Comparison of ENCODE assay signal across 8 cellular contexts in the genomic region with DNA sequence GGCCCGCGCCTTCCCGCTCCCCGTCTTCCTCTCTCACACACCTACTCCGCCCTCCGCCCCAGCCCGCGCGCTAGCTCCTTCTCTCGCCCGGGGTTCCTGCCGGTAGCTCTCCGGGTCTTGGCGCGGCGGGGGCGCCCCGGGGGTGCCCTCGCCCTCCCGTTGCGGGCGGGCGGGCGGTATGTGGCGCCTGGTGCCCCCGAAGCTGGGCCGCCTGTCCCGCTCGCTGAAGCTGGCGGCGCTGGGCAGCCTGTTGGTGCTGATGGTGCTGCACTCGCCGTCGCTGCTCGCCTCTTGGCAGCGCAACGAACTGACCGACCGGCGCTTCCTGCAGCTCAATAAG. TPM values are rescaled to one million over a fixed set of nuclear protein-coding genes. Genes with fewer than 3 reads are reported as not detected.
DNase-seq lines count a peak whose midpoint lies in the region; ATAC-seq, FAIRE-seq and TF ChIP-seq lines count a peak whose summit lies in the region.

No MANE protein-coding gene starts in this region.

- H3K9me3 ChIP-seq in ES-I3 (ENCODE audit: control insufficient read depth, insufficient read depth, low read length) = no peaks in the 10 kb centered on the region
- no peaks in the 10 kb centered on the region for H3K9me3 ChIP-seq in RWPE2 (ENCODE audit: severe bottlenecking)
- no peaks in the 10 kb centered on the region for H3K9me3 ChIP-seq in esophagus (ENCODE audit: control insufficient read depth in 2 of 2, insufficient read depth in 1 of 2, low read depth in 1 of 2, low read length in 1 of 2)
- H3K9me3 ChIP-seq in neuron (ENCODE audit: low read length) = no peaks in the 10 kb centered on the region

- H3K27me3 ChIP-seq in RWPE2 (ENCODE audit: insufficient read depth, poor library complexity, severe bottlenecking) (no peaks in the 10 kb centered on the region), esophagus (ENCODE audit: control insufficient read depth in 1 of 2, insufficient read depth in 2 of 2, low read length in 2 of 2) (no peaks in the 10 kb centered on the region), neuron (ENCODE audit: insufficient read depth, low read length) (no peaks in the 10 kb centered on the region)

- peak overlapping the region; percentile 89 for H3K27ac ChIP-seq in RWPE2 (ENCODE audit: poor library complexity, severe bottlenecking)
- H3K27ac ChIP-seq in esophagus (ENCODE audit: low read depth in 2 of 2, low read length in 1 of 2) = peak overlapping the region; percentile 99 to 100

- H3K4me3 ChIP-seq in RWPE2 (ENCODE audit: severe bottlenecking) (peak overlapping the region; percentile 65), esophagus (ENCODE audit: low read depth in 1 of 2, low read length in 2 of 2) (peak overlapping the region; percentile 93 to 99), neuron (ENCODE audit: low read length) (peak overlapping the region; percentile 94)

- peak overlapping the region; percentile 31 for H2AFZ ChIP-seq in neuron (ENCODE audit: low read depth, low read length)

- peaks cover 6% of the 10 kb centered on the region; the same call in 1 of the 2 replicates for H3K4me1 ChIP-seq in ES-I3 (ENCODE audit: insufficient read depth, low read length)
- H3K4me1 ChIP-seq in RWPE2 (ENCODE audit: insufficient read depth, poor library complexity, severe bottlenecking) = peaks cover 13% of the 10 kb centered on the region
- no peaks in the 10 kb centered on the region for H3K4me1 ChIP-seq in esophagus (ENCODE audit: control insufficient read depth in 2 of 2, insufficient read depth in 2 of 2, low read length in 1 of 2)
- H3K4me1 ChIP-seq in neuron (ENCODE audit: insufficient read depth, low read length) = peaks cover 16% of the 10 kb centered on the region

- TF ChIP-seq CTCF in RWPE2 (IDR thresholded peaks at IDR 0.05; ENCODE audit: poor library complexity, severe bottlenecking) (no peak), D721Med (IDR thresholded peaks at IDR 0.05; ENCODE audit: insufficient read depth, missing control alignments) (no peak)

- DNase-seq in RWPE2 (ENCODE audit: low spot score) (no peak), superior temporal gyrus (ENCODE audit: extremely low spot score) (no peak), iPS-NIHi11 (ENCODE audit: low spot score) (no peak), D721Med (ENCODE audit: insufficient read length, low spot score) (no peak)

- no peak for FAIRE-seq in D721Med (lab: Jason Lieb, UNC)

- no peak; the same call in 2 of the 3 replicates for ATAC-seq in RWPE2 (ENCODE audit: low read depth)
- no peak for ATAC-seq in HG02840 (IDR thresholded peaks at IDR 0.05; ENCODE audit: low FRiP score, unreplicated experiment)

- 0 to 1% methylated on average over 38 to 40 of the region's 40 CpGs for WGBS in esophagus, 2 donors

- peak overlapping the region; percentile 99 for H3K9ac ChIP-seq in ES-I3 (ENCODE audit: low read depth, low read length)

- H3K36me3 ChIP-seq in ES-I3 (ENCODE audit: insufficient read depth, low read length) (no peaks in the 10 kb centered on the region), RWPE2 (ENCODE audit: low read depth) (no peaks in the 10 kb centered on the region), esophagus (ENCODE audit: control insufficient read depth in 2 of 2, insufficient read depth in 2 of 2, low read length in 1 of 2) (peaks cover 0 to 2% of the 10 kb centered on the region in 2 donors), neuron (ENCODE audit: insufficient read depth, low read length) (no peaks in the 10 kb centered on the region)

RNA-seq across cellular contexts. Expression of a gene that starts 0.5 kb away (rescaled TPM):
- 1 to 10 TPM; 8.5 to 8.7 TPM for polyA plus RNA-seq in esophagus
